In the genomic region with DNA sequence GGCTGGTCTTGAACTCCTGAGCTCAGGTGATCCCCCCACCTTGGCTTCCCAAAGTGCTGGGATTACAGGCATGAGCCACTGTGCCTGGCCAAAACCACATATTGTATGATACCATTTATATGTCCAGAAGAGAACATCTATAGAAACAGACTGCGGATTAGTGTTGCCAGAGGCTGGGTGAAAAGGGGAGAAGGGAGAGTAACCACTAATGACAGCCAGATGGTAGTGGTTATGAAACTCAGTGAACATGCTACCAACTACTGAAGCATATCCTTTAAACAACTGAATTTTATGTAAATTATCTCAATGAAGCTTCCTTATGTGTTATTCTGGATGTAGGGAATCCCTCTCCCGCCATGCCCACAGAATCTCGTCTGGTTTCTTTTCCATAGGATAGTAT, we compare ENCODE assay signal across 17 cellular contexts. TPM values are rescaled to one million over a fixed set of nuclear protein-coding genes. Genes with fewer than 3 reads are reported as not detected.
DNase-seq lines count a peak whose midpoint lies in the region; ATAC-seq and TF ChIP-seq lines count a peak whose summit lies in the region.
"Had no signal": no experiment of that assay in that cellular context is flagged by ENCODE, and none has a peak within 500 bp of the region (broad histone marks: within the 10 kb centered on the region; RNA-seq: fewer than 3 reads in every experiment).

No MANE protein-coding gene starts in this region.

- H3K4me1 ChIP-seq in GM23248 (ENCODE audit: insufficient read depth) (no peaks in the 10 kb centered on the region), transverse colon (peaks cover 0 to 3% (median 0%) of the 10 kb centered on the region in 4 donors)
- H3K4me1 ChIP-seq: right atrium auricular region, SJSA1 had no signal

- TF ChIP-seq POLR2A in transverse colon (IDR thresholded peaks at IDR 0.05) = no peak

- no peak overlapping the region for H3K9ac ChIP-seq in GM23248

- no peak overlapping the region for H2AFZ ChIP-seq in GM23248

- TF ChIP-seq EP300 in transverse colon (IDR thresholded peaks at IDR 0.05; ENCODE audit: low read depth) = no peak

- no peaks in the 10 kb centered on the region for H3K36me3 ChIP-seq in GM23248 (ENCODE audit: low read depth)
- H3K36me3 ChIP-seq in transverse colon = no peaks in the 10 kb centered on the region
- H3K36me3 ChIP-seq: brain microvascular endothelial cell, right atrium auricular region, SJSA1 had no signal

- H3K9me3 ChIP-seq in GM23248 (ENCODE audit: low read depth) = no peaks in the 10 kb centered on the region
- H3K9me3 ChIP-seq in transverse colon = no peaks in the 10 kb centered on the region
- H3K9me3 ChIP-seq: right atrium auricular region, SJSA1 had no signal

- no peaks in the 10 kb centered on the region for H4K20me1 ChIP-seq in GM23248 (ENCODE audit: insufficient read depth)

- H3K79me2 ChIP-seq in GM23248 (ENCODE audit: insufficient read depth) = peaks cover 56% of the 10 kb centered on the region

- ATAC-seq in HG02623 (IDR thresholded peaks at IDR 0.05; ENCODE audit: unreplicated experiment) = no peak
- no peak for ATAC-seq in GM21381 (IDR thresholded peaks at IDR 0.05; ENCODE audit: unreplicated experiment)

- H3K27ac ChIP-seq in GM23248 (no peak overlapping the region), transverse colon (no peak overlapping the region)
- H3K27ac ChIP-seq: brain microvascular endothelial cell, right atrium auricular region, SJSA1, WERI-Rb-1 had no signal

- intact Hi-C loops in transverse colon (cut with DNase I; ENCODE audit: low total_unique reads) = no loop called here

- H3K27me3 ChIP-seq in GM23248 (replicated peaks; ENCODE audit: insufficient read depth) (no peaks in the 10 kb centered on the region), transverse colon (no peaks in the 10 kb centered on the region)
- H3K27me3 ChIP-seq: brain microvascular endothelial cell, right atrium auricular region, SJSA1 had no signal

- peak; percentile 32 for DNase-seq in DMS 273 treated with DMSO at 0.1 percent for 48 hours (lab: John Stamatoyannopoulos, UW)
- peak; percentile 14 for DNase-seq in GM23248
- DNase-seq in NCI-H526 treated with DMSO at 0.1 percent for 48 hours (lab: John Stamatoyannopoulos, UW) = peak; percentile 58
- DNase-seq in germinal center (ENCODE audit: low spot score) = peak; percentile 56
- DNase-seq in transverse colon = no peak
- DNase-seq in GM10266 (ENCODE audit: extremely low spot score) = no peak
- DNase-seq: activated naive CD4-positive, alpha-beta T cell; effector CD4-positive, alpha-beta T cell; foreskin melanocyte; GDM1; stimulated activated CD4-positive, alpha-beta T cell treated with anti-CD3 and anti-CD28 coated beads, Interleukin-2, amount 100 ng/mL, for 48 hours; WERI-Rb-1 had no signal

- in situ Hi-C loops in GM23248 (cut with MboI) = no loop called here
- in situ Hi-C loops in transverse colon (cut with MboI; ENCODE audit: low pct_ligation_motif_present in 1 of 4, low pct_unique_long_range_greater_than_20kb in 1 of 4, low sequenced_read_pairs in 3 of 4) = no loop called here

- no peak overlapping the region for H3K4me2 ChIP-seq in GM23248 (ENCODE audit: unreplicated experiment)

- no peak for TF ChIP-seq CTCF in transverse colon (IDR thresholded peaks at IDR 0.05)
- TF ChIP-seq CTCF in GM10266 (IDR thresholded peaks at IDR 0.05; ENCODE audit: control insufficient read depth, insufficient read depth, low read depth, missing control alignments) = no peak

- H3K4me3 ChIP-seq in GM23248 (no peak overlapping the region), transverse colon (no peak overlapping the region)
- H3K4me3 ChIP-seq: right atrium auricular region, SJSA1 had no signal

- WGBS in GM23248 (ENCODE audit: low coverage in 1 of 2, low lambda C conversion rate in 2 of 2, missing lambda C conversion rate in 2 of 2), 2 experiments = 83 to 87% methylated on average over 3 of the region's 3 CpGs
- WGBS in transverse colon (ENCODE audit: low coverage in 1 of 2), 2 donors = 81 to 88% methylated on average over 3 of the region's 3 CpGs

- no peaks in the 10 kb centered on the region for H3K9me2 ChIP-seq in GM23248 (ENCODE audit: insufficient read depth)

- no peaks in the 10 kb centered on the region for H3F3A ChIP-seq in GM23248 (ENCODE audit: insufficient read depth)

RNA-seq across cellular contexts. Expression of a gene that starts 15.7 kb away (rescaled TPM):
- 9.6 and 11.0 TPM in 2 replicates for total RNA-seq in GM23248 (2014; rRNA removed; shearing (Covaris generic))
- 5.8 and 5.9 TPM in 2 replicates for polyA plus RNA-seq in GM23248 (2016; fragmentation: Nextera tagmentation; extraction: Ambion mirVana)
- 10 to 100 TPM in 1 of 4 donors, 1 to 10 TPM in 3; 5.0 to 11.6 (median 7.9) TPM for total RNA-seq in transverse colon

Comparison
In these comparisons a context has a peak if more than half of its experiments do, and no peak if none do; other contexts are left out.
1. DNase-seq: peak in DMS 273 treated with DMSO at 0.1 percent for 48 hours (single experiment), GM23248 (single experiment), NCI-H526 treated with DMSO at 0.1 percent for 48 hours (single experiment) and germinal center (single experiment); none in transverse colon (single experiment) and GM10266 (single experiment).